15 cellular contexts compared by ENCODE assay signal in genomic region chr10:22635650-22636049, GRCh38.
DNase-seq lines count a peak whose midpoint lies in the region; ATAC-seq and TF ChIP-seq lines count a peak whose summit lies in the region.
"Had no signal": no experiment of that assay in that cellular context is flagged by ENCODE, and none has a peak within 500 bp of the region (broad histone marks: within the 10 kb centered on the region; RNA-seq: fewer than 3 reads in every experiment).

No MANE protein-coding gene starts in this region.

- H3K27me3 Mint-ChIP-seq in activated CD4-positive, alpha-beta T cell treated with anti-CD3 and anti-CD28 coated beads, Interleukin-2, amount 10 ng/mL, durations not matched to agents 24 days and 14 days = no peaks in the 10 kb centered on the region
- no peaks in the 10 kb centered on the region for H3K27me3 Mint-ChIP-seq in activated naive CD8-positive, alpha-beta T cell treated with anti-CD3 and anti-CD28 coated beads, Interleukin-2, amount 10 ng/mL, durations not matched to agents 7 days and 5 days
- no peaks in the 10 kb centered on the region for H3K27me3 Mint-ChIP-seq in stimulated activated memory B cell treated with anti-CD40 and anti-IgM and Interleukin-4, amounts not matched to agents 10 μg/mL and 1 μg/mL and 100 μg/mL, for 72 hours
- H3K27me3 Mint-ChIP-seq in mesothelial cell of epicardium (ENCODE audit: low read depth) = no peaks in the 10 kb centered on the region
- H3K27me3 Mint-ChIP-seq: brain had no signal

- no peak for TF ChIP-seq CTCF in mesothelial cell of epicardium (IDR thresholded peaks at IDR 0.05; ENCODE audit: unreplicated experiment)

- peaks cover 29% of the 10 kb centered on the region for H3K36me3 Mint-ChIP-seq in activated CD4-positive, alpha-beta T cell treated with anti-CD3 and anti-CD28 coated beads, Interleukin-2, amount 10 ng/mL, durations not matched to agents 24 days and 14 days (ENCODE audit: low read depth)
- peaks cover 41% of the 10 kb centered on the region for H3K36me3 Mint-ChIP-seq in activated naive CD8-positive, alpha-beta T cell treated with anti-CD3 and anti-CD28 coated beads, Interleukin-2, amount 10 ng/mL, durations not matched to agents 7 days and 5 days
- peaks cover 27% of the 10 kb centered on the region for H3K36me3 Mint-ChIP-seq in stimulated activated memory B cell treated with anti-CD40 and anti-IgM and Interleukin-4, amounts not matched to agents 10 μg/mL and 1 μg/mL and 100 μg/mL, for 72 hours
- H3K36me3 Mint-ChIP-seq in mesothelial cell of epicardium = peaks cover 2% of the 10 kb centered on the region
- H3K36me3 Mint-ChIP-seq: brain had no signal

- H3K4me3 Mint-ChIP-seq in activated CD4-positive, alpha-beta T cell treated with anti-CD3 and anti-CD28 coated beads, Interleukin-2, amount 10 ng/mL, durations not matched to agents 24 days and 14 days = no peak overlapping the region
- peak overlapping the region; percentile 33 for H3K4me3 Mint-ChIP-seq in activated naive CD8-positive, alpha-beta T cell treated with anti-CD3 and anti-CD28 coated beads, Interleukin-2, amount 10 ng/mL, durations not matched to agents 7 days and 5 days
- H3K4me3 Mint-ChIP-seq in stimulated activated memory B cell treated with anti-CD40 and anti-IgM and Interleukin-4, amounts not matched to agents 10 μg/mL and 1 μg/mL and 100 μg/mL, for 72 hours = peak overlapping the region; percentile 62
- H3K4me3 Mint-ChIP-seq in mesothelial cell of epicardium = no peak overlapping the region
- H3K4me3 Mint-ChIP-seq: activated T-cell treated with anti-CD3 and anti-CD28 coated beads, Interleukin-2, amount 50 U/mL, for 4 hours; brain had no signal

- peak; percentile 27 for ATAC-seq in HG02798 (IDR thresholded peaks at IDR 0.05; ENCODE audit: poor library complexity, unreplicated experiment)
- no peak for ATAC-seq in activated naive CD8-positive, alpha-beta T cell treated with anti-CD3 and anti-CD28 coated beads, Interleukin-2, amount 10 ng/mL, durations not matched to agents 7 days and 5 days (ENCODE audit: low read depth)
- peak; percentile 77 for ATAC-seq in stimulated activated memory B cell treated with anti-CD40 and anti-IgM and Interleukin-4, amounts not matched to agents 10 μg/mL and 1 μg/mL and 100 μg/mL, for 72 hours

- peak overlapping the region; percentile 17 for H3K27ac Mint-ChIP-seq in activated CD4-positive, alpha-beta T cell treated with anti-CD3 and anti-CD28 coated beads, Interleukin-2, amount 10 ng/mL, durations not matched to agents 24 days and 14 days
- H3K27ac Mint-ChIP-seq in activated naive CD8-positive, alpha-beta T cell treated with anti-CD3 and anti-CD28 coated beads, Interleukin-2, amount 10 ng/mL, durations not matched to agents 7 days and 5 days = peak overlapping the region; percentile 70
- peak overlapping the region; percentile 93 for H3K27ac Mint-ChIP-seq in stimulated activated memory B cell treated with anti-CD40 and anti-IgM and Interleukin-4, amounts not matched to agents 10 μg/mL and 1 μg/mL and 100 μg/mL, for 72 hours
- H3K27ac Mint-ChIP-seq in mesothelial cell of epicardium = no peak overlapping the region
- H3K27ac Mint-ChIP-seq: brain had no signal

- POLR2A ChIA-PET in activated naive CD8-positive, alpha-beta T cell treated with anti-CD3 and anti-CD28 coated beads, Interleukin-2, amount 10 ng/mL, durations not matched to agents 7 days and 5 days (lab: Charles Lee) = interaction anchor here (0.6 kb wide), 1 partner anchor 35 kb away, joined by 3 read pairs; no protein-coding TSS in a partner anchor

- H3K9me3 Mint-ChIP-seq in activated CD4-positive, alpha-beta T cell treated with anti-CD3 and anti-CD28 coated beads, Interleukin-2, amount 10 ng/mL, durations not matched to agents 24 days and 14 days = peaks cover 3% of the 10 kb centered on the region
- no peaks in the 10 kb centered on the region for H3K9me3 Mint-ChIP-seq in activated naive CD8-positive, alpha-beta T cell treated with anti-CD3 and anti-CD28 coated beads, Interleukin-2, amount 10 ng/mL, durations not matched to agents 7 days and 5 days
- H3K9me3 Mint-ChIP-seq in stimulated activated memory B cell treated with anti-CD40 and anti-IgM and Interleukin-4, amounts not matched to agents 10 μg/mL and 1 μg/mL and 100 μg/mL, for 72 hours = peaks cover 3% of the 10 kb centered on the region
- H3K9me3 Mint-ChIP-seq in mesothelial cell of epicardium = no peaks in the 10 kb centered on the region

- H3K4me1 Mint-ChIP-seq in activated CD4-positive, alpha-beta T cell treated with anti-CD3 and anti-CD28 coated beads, Interleukin-2, amount 10 ng/mL, durations not matched to agents 24 days and 14 days = peaks cover 54% of the 10 kb centered on the region
- H3K4me1 Mint-ChIP-seq in activated naive CD8-positive, alpha-beta T cell treated with anti-CD3 and anti-CD28 coated beads, Interleukin-2, amount 10 ng/mL, durations not matched to agents 7 days and 5 days = peaks cover 61% of the 10 kb centered on the region
- H3K4me1 Mint-ChIP-seq in stimulated activated memory B cell treated with anti-CD40 and anti-IgM and Interleukin-4, amounts not matched to agents 10 μg/mL and 1 μg/mL and 100 μg/mL, for 72 hours = peaks cover 87% of the 10 kb centered on the region
- peaks cover 46% of the 10 kb centered on the region for H3K4me1 Mint-ChIP-seq in mesothelial cell of epicardium

- DNase-seq in activated CD4-positive, alpha-beta T cell treated with anti-CD3 and anti-CD28 coated beads, Interleukin-2, amount 10 ng/mL, durations not matched to agents 24 days and 14 days = no peak
- DNase-seq in activated CD4-positive, alpha-beta T cell treated with anti-CD3 and anti-CD28 coated beads, Interleukin-2, amount 50 U/mL, for 1 hour = no peak
- DNase-seq in activated naive CD8-positive, alpha-beta T cell treated with anti-CD3 and anti-CD28 coated beads, Interleukin-2, amount 10 ng/mL, durations not matched to agents 7 days and 5 days = no peak
- no peak for DNase-seq in cerebellar cortex (ENCODE audit: low spot score)
- DNase-seq in mesothelial cell of epicardium (ENCODE audit: low spot score in 2 of 2, unreplicated experiment in 2 of 2) = no peak
- DNase-seq in anterior cingulate cortex (lab: John Stamatoyannopoulos, UW) = no peak
- DNase-seq: activated T-cell treated with anti-CD3 and anti-CD28 coated beads, Interleukin-2, amount 50 U/mL, for 4 hours; foreskin fibroblast; NCI-H1417 treated with DMSO at 0.1 percent for 48 hours; nucleus accumbens; SK-N-SH; WERI-Rb-1 had no signal

- intact Hi-C loops in activated CD4-positive, alpha-beta T cell treated with anti-CD3 and anti-CD28 coated beads, Interleukin-2, amount 10 ng/mL, durations not matched to agents 24 days and 14 days (cut with micrococcal nuclease) = no loop called here

Comparison
In these comparisons a context has a peak if more than half of its experiments do, and no peak if none do; other contexts are left out.
1. H3K4me3 Mint-ChIP-seq: peak in activated naive CD8-positive, alpha-beta T cell treated with anti-CD3 and anti-CD28 coated beads, Interleukin-2, amount 10 ng/mL, durations not matched to agents 7 days and 5 days (single experiment) and stimulated activated memory B cell treated with anti-CD40 and anti-IgM and Interleukin-4, amounts not matched to agents 10 μg/mL and 1 μg/mL and 100 μg/mL, for 72 hours (single experiment); none in activated CD4-positive, alpha-beta T cell treated with anti-CD3 and anti-CD28 coated beads, Interleukin-2, amount 10 ng/mL, durations not matched to agents 24 days and 14 days (single experiment) and mesothelial cell of epicardium (single experiment).